In the genomic region with DNA sequence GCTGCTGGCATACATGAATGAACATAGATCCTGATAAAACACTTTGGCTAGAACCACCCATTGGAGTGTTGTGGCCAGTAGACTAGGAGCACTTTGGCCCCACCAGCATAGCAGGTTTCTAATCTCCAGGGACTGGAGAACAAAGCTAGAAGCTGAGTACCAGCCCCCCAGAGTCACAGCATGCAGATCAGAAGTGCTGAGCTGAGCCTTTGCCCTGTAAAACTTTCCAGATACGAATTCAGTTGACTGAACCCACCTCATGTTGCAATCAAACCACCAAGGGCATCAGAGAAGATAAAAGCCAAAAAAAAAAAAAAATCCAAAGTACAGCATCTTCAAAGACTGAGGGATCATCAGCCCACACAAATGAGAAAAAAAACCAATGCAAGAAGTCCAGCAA, we compare ENCODE assay signal across 23 cellular contexts. TPM values are rescaled to one million over a fixed set of nuclear protein-coding genes. Genes with fewer than 3 reads are reported as not detected.
"Had no signal": no experiment of that assay in that cellular context is flagged by ENCODE, and none has a peak within 500 bp of the region (broad histone marks: within the 10 kb centered on the region; RNA-seq: fewer than 3 reads in every experiment).

No MANE protein-coding gene starts in this region.

- H3K4me1 Mint-ChIP-seq: neural progenitor cell had no signal

- DNase-seq: colonic mucosa; dermis blood vessel endothelial cell; esophagus squamous epithelium; foreskin fibroblast; glutamatergic neuron; immature natural killer cell; kidney; left cardiac atrium; left ventricle myocardium inferior; mesenchymal stem cell; midbrain; nucleus accumbens; ovary; right cardiac atrium; small intestine; stimulated activated CD4-positive, alpha-beta T cell treated with anti-CD3 and anti-CD28 coated beads, Interleukin-12 subunit alpha, Interleukin-12 subunit beta, amount 100 ng/mL, for 4 hours; stimulated activated naive CD4-positive, alpha-beta T cell treated with Interleukin-2 at 50 U/mL for 16 hours; testis had no signal

- H3K27me3 Mint-ChIP-seq: progenitor cell of endocrine pancreas had no signal

- H3K36me3 Mint-ChIP-seq: neural progenitor cell had no signal

- H3K4me3 Mint-ChIP-seq: immature natural killer cell; natural killer cell treated with Interleukin-12 subunit alpha and Interleukin-12 subunit beta and Interleukin-15 and Interleukin-18, amount 100 ng/mL, for 72 hours; neural progenitor cell had no signal

- ATAC-seq: gastroesophageal sphincter; left cardiac atrium; natural killer cell treated with Interleukin-12 subunit alpha and Interleukin-12 subunit beta and Interleukin-15 and Interleukin-18, amount 100 ng/mL, for 72 hours; right cardiac atrium had no signal

- H3K27ac Mint-ChIP-seq: neural progenitor cell, progenitor cell of endocrine pancreas had no signal

RNA-seq across cellular contexts. Expression of a gene that starts 8.7 kb away (rescaled TPM):
- total RNA-seq: dermis blood vessel endothelial cell, epithelial cell of proximal tubule, progenitor cell of endocrine pancreas had no signal
